Comparison of ENCODE assay signal across 22 cellular contexts in the genomic region with DNA sequence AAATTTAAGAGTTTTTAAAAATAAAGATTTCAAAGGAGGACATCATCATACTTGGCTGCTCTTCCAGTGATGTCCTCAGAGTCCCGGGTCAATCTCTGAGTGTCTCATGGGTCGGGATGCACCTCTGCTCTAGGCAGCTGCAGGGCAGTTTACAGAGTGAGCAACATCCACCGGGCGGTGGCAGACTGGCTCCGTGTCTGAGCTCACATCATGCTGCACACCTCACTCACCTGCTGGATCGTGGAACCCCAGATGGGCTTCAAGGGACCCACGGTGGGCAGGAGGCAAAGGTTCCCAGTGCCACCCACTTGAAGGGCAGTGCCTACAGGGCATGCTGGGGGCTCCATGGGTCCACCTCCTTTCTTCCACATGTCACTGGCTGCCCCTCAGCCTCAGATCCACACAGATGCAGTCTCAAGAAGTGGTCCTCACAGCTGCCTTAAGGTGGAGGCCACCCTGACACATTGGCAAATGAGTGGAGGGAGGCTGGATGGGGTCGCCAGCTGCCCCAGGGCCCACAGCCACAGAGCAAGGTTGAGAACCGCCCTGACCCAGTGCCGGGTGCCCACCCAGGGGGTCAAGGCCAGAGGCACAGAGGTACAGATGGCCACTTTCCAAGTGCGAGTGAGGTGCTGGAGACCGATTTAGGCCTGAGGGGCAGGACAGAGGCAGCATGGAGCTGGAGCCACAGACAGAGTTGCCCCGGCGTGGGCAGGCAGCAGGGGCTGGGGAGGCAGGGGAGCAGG. TPM values are rescaled to one million over a fixed set of nuclear protein-coding genes. Genes with fewer than 3 reads are reported as not detected.
DNase-seq lines count a peak whose midpoint lies in the region; ATAC-seq and TF ChIP-seq lines count a peak whose summit lies in the region.
"Had no signal": no experiment of that assay in that cellular context is flagged by ENCODE, and none has a peak within 500 bp of the region (broad histone marks: within the 10 kb centered on the region; RNA-seq: fewer than 3 reads in every experiment).

No MANE protein-coding gene starts in this region.

- no peak overlapping the region for H3K4ac ChIP-seq in neuronal stem cell (ENCODE audit: low read length)

- H3K23ac ChIP-seq in neuronal stem cell (ENCODE audit: low read depth, low read length, poor library complexity), result peak overlapping the region; percentile 81

- H3K14ac ChIP-seq in neuronal stem cell (ENCODE audit: low read length), result no peak overlapping the region

- H3K4me3 ChIP-seq in right atrium auricular region, result no peak overlapping the region
- H3K4me3 ChIP-seq in neuronal stem cell (ENCODE audit: low read length in 2 of 2), result no peak overlapping the region
- no peak overlapping the region for H3K4me3 ChIP-seq in aorta (ENCODE audit: low read length in 2 of 2)
- H3K4me3 ChIP-seq: colonic mucosa, GM23248, hepatocyte, tibial nerve had no signal

- no peak overlapping the region for H4K91ac ChIP-seq in neuronal stem cell (ENCODE audit: low read depth, low read length, poor library complexity)

- no peaks in the 10 kb centered on the region for H3K9me3 Mint-ChIP-seq in dendritic cell treated with granulocyte-macrophage colony-stimulating factor and Interleukin-4, amounts not matched to agents 40 ng/mL and 50 ng/mL, for 4 days
- H3K9me3 Mint-ChIP-seq: activated T-cell treated with anti-CD3 and anti-CD28 coated beads, Interleukin-2, amount 50 U/mL, for 72 hours; CD14-positive monocyte; stimulated activated memory B cell treated with anti-CD40 and anti-IgM and Interleukin-4, amounts not matched to agents 10 μg/mL and 1 μg/mL and 100 μg/mL, for 72 hours had no signal

- no peak overlapping the region for H2BK12ac ChIP-seq in neuronal stem cell (ENCODE audit: low read length)

- ATAC-seq in aorta (ENCODE audit: low FRiP score) (no peak), HG03159 (IDR thresholded peaks at IDR 0.05; ENCODE audit: unreplicated experiment) (no peak)
- ATAC-seq: activated T-cell treated with anti-CD3 and anti-CD28 coated beads, Interleukin-2, amount 50 U/mL, for 72 hours; stimulated activated memory B cell treated with anti-CD40 and anti-IgM and Interleukin-4, amounts not matched to agents 10 μg/mL and 1 μg/mL and 100 μg/mL, for 72 hours had no signal

- H3K36me3 Mint-ChIP-seq in dendritic cell treated with granulocyte-macrophage colony-stimulating factor and Interleukin-4, amounts not matched to agents 40 ng/mL and 50 ng/mL, for 4 days (ENCODE audit: low read depth), result peaks cover 46% of the 10 kb centered on the region

- H3K36me3 ChIP-seq in right atrium auricular region (no peaks in the 10 kb centered on the region), neuronal stem cell (replicated peaks in 1 of 2; ENCODE audit: control insufficient read depth in 2 of 2, insufficient read depth in 2 of 2, low read length in 2 of 2) (no peaks in the 10 kb centered on the region), aorta (ENCODE audit: control insufficient read depth in 1 of 2, insufficient read depth in 2 of 2, low read length in 1 of 2) (no peaks in the 10 kb centered on the region)
- H3K36me3 ChIP-seq: colonic mucosa had no signal

- peaks cover 0 to 83% of the 10 kb centered on the region in 2 donors for H3K4me1 ChIP-seq in right atrium auricular region
- peaks cover 19 to 20% of the 10 kb centered on the region in 2 donors for H3K4me1 ChIP-seq in neuronal stem cell (ENCODE audit: control insufficient read depth in 2 of 2, insufficient read depth in 1 of 2, low read depth in 1 of 2, low read length in 2 of 2)
- peaks cover 0 to 3% of the 10 kb centered on the region in 2 donors for H3K4me1 ChIP-seq in aorta (ENCODE audit: control insufficient read depth in 1 of 2, insufficient read depth in 2 of 2, low read length in 2 of 2)
- H3K4me1 ChIP-seq: colonic mucosa had no signal

- H3K27me3 ChIP-seq in right atrium auricular region (no peaks in the 10 kb centered on the region), neuronal stem cell (ENCODE audit: control insufficient read depth in 3 of 3, insufficient read depth in 3 of 3, low read depth in 1 of 3, low read length in 3 of 3) (no peaks in the 10 kb centered on the region), aorta (ENCODE audit: control insufficient read depth in 1 of 2, insufficient read depth in 2 of 2, low read length in 1 of 2) (no peaks in the 10 kb centered on the region)
- H3K27me3 ChIP-seq: colonic mucosa, hepatocyte, tibial nerve had no signal

- no peak overlapping the region for H3K4me2 ChIP-seq in neuronal stem cell (ENCODE audit: insufficient read depth, low read length, poor library complexity, severe bottlenecking)
- H3K4me2 ChIP-seq: hepatocyte had no signal

- H3K4me1 Mint-ChIP-seq in dendritic cell treated with granulocyte-macrophage colony-stimulating factor and Interleukin-4, amounts not matched to agents 40 ng/mL and 50 ng/mL, for 4 days (ENCODE audit: low read depth), result peaks cover 89% of the 10 kb centered on the region

- H2AFZ ChIP-seq in neuronal stem cell (ENCODE audit: low read length), result no peak overlapping the region
- H2AFZ ChIP-seq: GM23248, hepatocyte had no signal

- DNase-seq in cardiac septum (ENCODE audit: low spot score) (peak; percentile 74), right atrium auricular region (ENCODE audit: low spot score) (no peak), neuronal stem cell (ENCODE audit: low spot score) (no peak), aorta (peak in 1 of 2 donors; percentile 43), DMS 273 treated with DMSO at 0.1 percent for 48 hours (lab: John Stamatoyannopoulos, UW) (no peak), inferior parietal cortex (ENCODE audit: extremely low spot score) (no peak)
- DNase-seq: activated CD4-positive, alpha-beta T cell treated with anti-CD3 and anti-CD28 coated beads for 1 hour; activated naive CD4-positive, alpha-beta T cell treated with anti-CD3 and anti-CD28 coated beads, Interleukin-2, amount 50 U/mL, for 16 hours; activated T-cell treated with anti-CD3 and anti-CD28 coated beads, Interleukin-2, amount 50 U/mL, for 72 hours; colonic mucosa; DMS153; GM23248; NCI-H1436 treated with DMSO at 0.1 percent for 48 hours; NCI-H69; SHP77; SW 1271 had no signal

- peak overlapping the region; percentile 31 for H3K18ac ChIP-seq in neuronal stem cell (ENCODE audit: low read length)

- no peak overlapping the region for H4K8ac ChIP-seq in neuronal stem cell (ENCODE audit: low read depth, low read length)

- H3K27me3 Mint-ChIP-seq in dendritic cell treated with granulocyte-macrophage colony-stimulating factor and Interleukin-4, amounts not matched to agents 40 ng/mL and 50 ng/mL, for 4 days, result no peaks in the 10 kb centered on the region

- no peak for TF ChIP-seq CTCF in right atrium auricular region (IDR thresholded peaks at IDR 0.05)

- H2BK120ac ChIP-seq in neuronal stem cell (ENCODE audit: low read depth, low read length), result no peak overlapping the region

- H3K9me3 ChIP-seq in right atrium auricular region, result no peaks in the 10 kb centered on the region
- H3K9me3 ChIP-seq in neuronal stem cell (replicated peaks in 1 of 2; ENCODE audit: control insufficient read depth in 2 of 2, insufficient read depth in 1 of 2, low read depth in 1 of 2, low read length in 2 of 2), result no peaks in the 10 kb centered on the region
- no peaks in the 10 kb centered on the region for H3K9me3 ChIP-seq in aorta (ENCODE audit: control insufficient read depth, low read length)
- H3K9me3 ChIP-seq: colonic mucosa, tibial nerve had no signal

- H3K27ac ChIP-seq in right atrium auricular region (no peak overlapping the region), neuronal stem cell (replicated peaks; ENCODE audit: low read length) (no peak overlapping the region), aorta (ENCODE audit: low read depth in 1 of 2, low read length in 2 of 2) (peak overlapping the region; percentile 46 to 87)
- H3K27ac ChIP-seq: colonic mucosa, GM23248, hepatocyte had no signal

- H2BK5ac ChIP-seq in neuronal stem cell (ENCODE audit: low read length), result no peak overlapping the region

- no CpG with 5 or more reads among the region's 14 CpGs for WGBS in neuronal stem cell (ENCODE audit: extremely low coverage in 2 of 2, insufficient read length in 2 of 2, insufficient replicate concordance in 1 of 2), 2 donors
- WGBS in aorta, 2 donors, result 55 to 60% methylated on average over 14 of the region's 14 CpGs

- H2BK15ac ChIP-seq in neuronal stem cell (ENCODE audit: low read length), result peak overlapping the region; percentile 31

- intact Hi-C loops in cardiac septum (cut with DNase I), result no loop called here
- intact Hi-C loops in dendritic cell treated with granulocyte-macrophage colony-stimulating factor and Interleukin-4, amounts not matched to agents 40 ng/mL and 50 ng/mL, for 4 days (cut with micrococcal nuclease), result no loop called here
- intact Hi-C loops in aorta (cut with DNase I), result loop anchor here in 1 of 2 donors (10.0 kb wide), 1 partner anchor 170 kb away; a partner anchor contains a TSS

- H2AK5ac ChIP-seq in neuronal stem cell (ENCODE audit: low read depth, low read length), result peak overlapping the region; percentile 69

- H3K79me1 ChIP-seq in neuronal stem cell (ENCODE audit: low read depth, low read length), result peaks cover 6% of the 10 kb centered on the region

- H3K9ac ChIP-seq in neuronal stem cell (ENCODE audit: low read depth, low read length, poor library complexity), result no peak overlapping the region
- H3K9ac ChIP-seq: GM23248 had no signal

- H3K4me3 Mint-ChIP-seq in dendritic cell treated with granulocyte-macrophage colony-stimulating factor and Interleukin-4, amounts not matched to agents 40 ng/mL and 50 ng/mL, for 4 days, result no peak overlapping the region
- H3K4me3 Mint-ChIP-seq: activated T-cell treated with anti-CD3 and anti-CD28 coated beads, Interleukin-2, amount 50 U/mL, for 72 hours; stimulated activated memory B cell treated with anti-CD40 and anti-IgM and Interleukin-4, amounts not matched to agents 10 μg/mL and 1 μg/mL and 100 μg/mL, for 72 hours had no signal

- H3K27ac Mint-ChIP-seq in dendritic cell treated with granulocyte-macrophage colony-stimulating factor and Interleukin-4, amounts not matched to agents 40 ng/mL and 50 ng/mL, for 4 days, result peak overlapping the region; percentile 78
- H3K27ac Mint-ChIP-seq: activated T-cell treated with anti-CD3 and anti-CD28 coated beads, Interleukin-2, amount 50 U/mL, for 72 hours; stimulated activated memory B cell treated with anti-CD40 and anti-IgM and Interleukin-4, amounts not matched to agents 10 μg/mL and 1 μg/mL and 100 μg/mL, for 72 hours had no signal

RNA-seq across cellular contexts. Expression of a gene that starts 25.2 kb away (rescaled TPM):
- 35.6 TPM for total RNA-seq in cardiac septum
- total RNA-seq in right atrium auricular region, result 10 to 100 TPM; 21.1 to 32.7 TPM
- 50.3 TPM for polyA plus RNA-seq in neuronal stem cell (2013, experiment 1 of 2)
- 51.9 TPM for polyA plus RNA-seq in neuronal stem cell (2013, experiment 2 of 2)
- 100 to 1,000 TPM; 160 to 172 TPM for total RNA-seq in aorta
- 10 to 100 TPM; 46.5 to 48.1 TPM for polyA plus RNA-seq in aorta

Comparison
In these comparisons a context has a peak if more than half of its experiments do, and no peak if none do; other contexts are left out.
1. H3K27ac ChIP-seq: peak in aorta (2 of 2); none in right atrium auricular region (0 of 2) and neuronal stem cell (single experiment).